17 cellular contexts compared by ENCODE assay signal in the genomic region with DNA sequence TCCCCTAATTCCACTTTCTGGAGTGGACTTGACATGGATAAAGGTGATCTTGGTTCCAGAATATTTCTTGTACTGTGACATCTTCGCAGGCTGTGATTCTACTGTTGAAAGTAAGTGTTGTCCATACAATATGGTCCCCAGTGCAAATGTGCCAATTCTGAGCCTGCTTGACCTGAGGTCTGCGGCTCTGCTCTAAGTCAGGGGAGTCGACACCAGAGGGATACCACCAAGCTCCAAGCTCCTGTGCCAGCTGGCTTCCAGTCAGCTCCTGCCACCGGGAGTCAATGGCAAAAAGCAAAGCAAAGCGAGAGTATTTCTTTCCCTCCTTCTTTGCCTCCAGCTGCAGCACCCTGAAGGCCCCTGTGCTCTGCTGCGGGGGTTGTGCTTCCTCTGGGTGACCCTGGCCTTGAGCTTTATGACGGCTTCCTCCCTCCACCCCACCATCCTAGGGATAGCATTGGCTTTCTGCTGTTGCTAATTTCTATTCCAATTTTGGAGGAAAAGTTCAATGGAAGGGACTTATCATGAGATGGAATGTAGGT. TPM values are rescaled to one million over a fixed set of nuclear protein-coding genes. Genes with fewer than 3 reads are reported as not detected.
DNase-seq lines count a peak whose midpoint lies in the region; ATAC-seq and TF ChIP-seq lines count a peak whose summit lies in the region.
"Had no signal": no experiment of that assay in that cellular context is flagged by ENCODE, and none has a peak within 500 bp of the region (broad histone marks: within the 10 kb centered on the region; RNA-seq: fewer than 3 reads in every experiment).

No MANE protein-coding gene starts in this region.

- H3K27me3 Mint-ChIP-seq in GM23338 (ENCODE audit: insufficient read depth, low read depth, poor library complexity) (no peaks in the 10 kb centered on the region), WTC11 (ENCODE audit: low read depth) (peaks cover 7% of the 10 kb centered on the region)

- no peak overlapping the region for H3K4ac ChIP-seq in mesenchymal stem cell (ENCODE audit: low read depth in 1 of 2, low read length in 2 of 2)

- no peak overlapping the region for H3K27ac Mint-ChIP-seq in GM23338
- peak overlapping the region; percentile 54; the same call in 1 of the 2 replicates for H3K27ac Mint-ChIP-seq in WTC11
- H3K27ac Mint-ChIP-seq: HFFc6 had no signal

- no peak overlapping the region for H3K14ac ChIP-seq in mesenchymal stem cell (ENCODE audit: low read length in 2 of 2)

- H3K18ac ChIP-seq in mesenchymal stem cell (ENCODE audit: low read depth in 1 of 2, low read length in 2 of 2): no peak overlapping the region

- H2BK15ac ChIP-seq in mesenchymal stem cell (ENCODE audit: low read depth, poor library complexity, severe bottlenecking): no peak overlapping the region

- no peak overlapping the region for H2AK5ac ChIP-seq in mesenchymal stem cell (ENCODE audit: low read length, severe bottlenecking)

- H3K9me3 ChIP-seq in mesenchymal stem cell (ENCODE audit: control insufficient read depth, low read length): no peaks in the 10 kb centered on the region

- no peak for TF ChIP-seq CTCF in C4-2B (conservative IDR thresholded peaks at IDR 0.05)
- no peak for TF ChIP-seq CTCF in GM23338 (conservative IDR thresholded peaks at IDR 0.05; ENCODE audit: low read depth in 2 of 2)
- TF ChIP-seq CTCF in WTC11 (IDR thresholded peaks at IDR 0.05): no peak

- no peak overlapping the region for H3K23ac ChIP-seq in mesenchymal stem cell (ENCODE audit: low read length in 2 of 2)

- H3K4me1 Mint-ChIP-seq in GM23338 (peaks cover 8% of the 10 kb centered on the region), WTC11 (peaks cover 9% of the 10 kb centered on the region)

- no peak overlapping the region for H2AFZ ChIP-seq in GM23338
- no peak overlapping the region for H2AFZ ChIP-seq in mesenchymal stem cell (ENCODE audit: low read depth, low read length)

- H3K36me3 ChIP-seq in GM23338 (ENCODE audit: insufficient read depth) (no peaks in the 10 kb centered on the region), mesenchymal stem cell (ENCODE audit: control insufficient read depth in 1 of 2, insufficient read depth in 2 of 2, low read depth in 1 of 2, low read length in 2 of 2) (peaks cover 22 to 61% of the 10 kb centered on the region in 2 experiments)

- peak overlapping the region; percentile 80 for H4K8ac ChIP-seq in mesenchymal stem cell (ENCODE audit: low read length)

- H3K36me3 Mint-ChIP-seq in GM23338 (ENCODE audit: low read depth) (peaks cover 14% of the 10 kb centered on the region; the same call in 2 of the 3 replicates), WTC11 (peaks cover 8% of the 10 kb centered on the region)

- H3K27ac ChIP-seq in C4-2B (peak overlapping the region; percentile 55), GM23338 (ENCODE audit: low read depth) (no peak overlapping the region), mesenchymal stem cell (ENCODE audit: low read length, poor library complexity, severe bottlenecking) (no peak overlapping the region)
- H3K27ac ChIP-seq: HL-60, SK-N-MC had no signal

- H3K27me3 ChIP-seq in GM23338 (ENCODE audit: insufficient read depth) (no peaks in the 10 kb centered on the region), mesenchymal stem cell (ENCODE audit: control insufficient read depth in 1 of 2, insufficient read depth in 1 of 2, low read length in 2 of 2) (no peaks in the 10 kb centered on the region)

- CTCF ChIA-PET in WTC11 (lab: Charles Lee): no interaction called here

- H3K4me2 ChIP-seq in GM23338: no peak overlapping the region
- no peak overlapping the region for H3K4me2 ChIP-seq in mesenchymal stem cell (ENCODE audit: low read length, poor library complexity, severe bottlenecking)

- DNase-seq in GM23338 (ENCODE audit: low spot score) (peak; percentile 4), WTC11 (ENCODE audit: low spot score) (no peak), mesenchymal stem cell (no peak), HuH-7 (ENCODE audit: low spot score) (no peak), NOMO-1 treated with DMSO at 0.1 percent for 48 hours (lab: John Stamatoyannopoulos, UW; ENCODE audit: unreplicated experiment) (no peak), GM03348 (ENCODE audit: low spot score) (no peak)
- no peak for DNase-seq in stimulated activated naive CD4-positive, alpha-beta T cell (lab: John Stamatoyannopoulos, UW)
- DNase-seq: DMS 273 treated with DMSO at 0.1 percent for 48 hours, HFFc6, MM.1S, NCI-H1105, NCI-H2029, NCI-H2171 treated with DMSO at 0.1 percent for 48 hours, NCI-H524 had no signal

- peaks cover 6% of the 10 kb centered on the region for H3K79me1 ChIP-seq in mesenchymal stem cell (replicated peaks; ENCODE audit: low read length, poor library complexity, severe bottlenecking)

- no peak overlapping the region for H3K4me3 Mint-ChIP-seq in GM23338
- no peak overlapping the region for H3K4me3 Mint-ChIP-seq in WTC11
- H3K4me3 Mint-ChIP-seq: HFFc6 had no signal

- H3K79me2 ChIP-seq in GM23338 (replicated peaks; ENCODE audit: insufficient read depth): no peaks in the 10 kb centered on the region

- 94% methylated on average over 6 of the region's 7 CpGs for WGBS in mesenchymal stem cell

- H3K4me1 ChIP-seq in GM23338 (ENCODE audit: insufficient read depth) (no peaks in the 10 kb centered on the region), mesenchymal stem cell (ENCODE audit: control insufficient read depth, insufficient read depth, low read depth, low read length) (no peaks in the 10 kb centered on the region)

- no peaks in the 10 kb centered on the region; the same call in 1 of the 2 replicates for H4K20me1 ChIP-seq in GM23338 (replicated peaks; ENCODE audit: insufficient read depth)

- no peak overlapping the region for H2BK120ac ChIP-seq in mesenchymal stem cell (ENCODE audit: low read depth, low read length)

- peaks cover 4% of the 10 kb centered on the region; the same call in 2 of the 3 replicates for H3K9me3 Mint-ChIP-seq in GM23338
- peaks cover 8% of the 10 kb centered on the region; the same call in 1 of the 2 replicates for H3K9me3 Mint-ChIP-seq in WTC11
- H3K9me3 Mint-ChIP-seq: HFFc6 had no signal

- no peak overlapping the region for H2BK5ac ChIP-seq in mesenchymal stem cell (ENCODE audit: low read depth, low read length, poor library complexity, severe bottlenecking)

- ATAC-seq in GM23338 (no peak), WTC11 (no peak)

- no peaks in the 10 kb centered on the region for H3F3A ChIP-seq in GM23338 (replicated peaks; ENCODE audit: low read depth)

- H2BK12ac ChIP-seq in mesenchymal stem cell (ENCODE audit: low read length in 2 of 2): no peak overlapping the region

- no peak overlapping the region for H4K91ac ChIP-seq in mesenchymal stem cell (ENCODE audit: low read length)

- POLR2A ChIA-PET in WTC11 (lab: Charles Lee): no interaction called here

- no peaks in the 10 kb centered on the region for H3K9me2 ChIP-seq in GM23338 (ENCODE audit: insufficient read depth)

- H3K4me3 ChIP-seq in GM23338 (no peak overlapping the region), mesenchymal stem cell (ENCODE audit: insufficient read depth in 1 of 2, low read depth in 1 of 2, low read length in 2 of 2) (no peak overlapping the region)
- H3K4me3 ChIP-seq: SK-N-MC had no signal

- H3K9ac ChIP-seq in mesenchymal stem cell (ENCODE audit: low read length): no peak overlapping the region

TF ChIP-seq in GM23338, 12 proteins besides CTCF, POLR2A, EP300 and RAD21 (continues in another document):
- no peak for TF ChIP-seq NANOG (IDR thresholded peaks at IDR 0.05; ENCODE audit: borderline replicate concordance)
- TF ChIP-seq ZNF331 (CRISPR knock-in tag; IDR thresholded peaks at IDR 0.05; ENCODE audit: low read depth): no peak
- TF ChIP-seq ZNF114 (CRISPR knock-in tag; IDR thresholded peaks at IDR 0.05): no peak

TF ChIP-seq in WTC11, 78 proteins besides CTCF, POLR2A, EP300 and RAD21:
- no peak for TF ChIP-seq NFYB (CRISPR knock-in tag; conservative IDR thresholded peaks at IDR 0.05; ENCODE audit: low read depth)
- TF ChIP-seq ELF4 (CRISPR knock-in tag; IDR thresholded peaks at IDR 0.05; ENCODE audit: low read depth): no peak
- TF ChIP-seq, protein P1, sequence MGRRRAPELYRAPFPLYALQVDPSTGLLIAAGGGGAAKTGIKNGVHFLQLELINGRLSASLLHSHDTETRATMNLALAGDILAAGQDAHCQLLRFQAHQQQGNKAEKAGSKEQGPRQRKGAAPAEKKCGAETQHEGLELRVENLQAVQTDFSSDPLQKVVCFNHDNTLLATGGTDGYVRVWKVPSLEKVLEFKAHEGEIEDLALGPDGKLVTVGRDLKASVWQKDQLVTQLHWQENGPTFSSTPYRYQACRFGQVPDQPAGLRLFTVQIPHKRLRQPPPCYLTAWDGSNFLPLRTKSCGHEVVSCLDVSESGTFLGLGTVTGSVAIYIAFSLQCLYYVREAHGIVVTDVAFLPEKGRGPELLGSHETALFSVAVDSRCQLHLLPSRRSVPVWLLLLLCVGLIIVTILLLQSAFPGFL (CRISPR knock-in tag; IDR thresholded peaks at IDR 0.05; ENCODE audit: borderline replicate concordance): no peak
- no peak for TF ChIP-seq SOX15 (CRISPR knock-in tag; IDR thresholded peaks at IDR 0.05)
- TF ChIP-seq, protein P2, sequence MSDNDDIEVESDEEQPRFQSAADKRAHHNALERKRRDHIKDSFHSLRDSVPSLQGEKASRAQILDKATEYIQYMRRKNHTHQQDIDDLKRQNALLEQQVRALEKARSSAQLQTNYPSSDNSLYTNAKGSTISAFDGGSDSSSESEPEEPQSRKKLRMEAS (CRISPR knock-in tag; IDR thresholded peaks at IDR 0.05): no peak
- TF ChIP-seq, protein P3, sequence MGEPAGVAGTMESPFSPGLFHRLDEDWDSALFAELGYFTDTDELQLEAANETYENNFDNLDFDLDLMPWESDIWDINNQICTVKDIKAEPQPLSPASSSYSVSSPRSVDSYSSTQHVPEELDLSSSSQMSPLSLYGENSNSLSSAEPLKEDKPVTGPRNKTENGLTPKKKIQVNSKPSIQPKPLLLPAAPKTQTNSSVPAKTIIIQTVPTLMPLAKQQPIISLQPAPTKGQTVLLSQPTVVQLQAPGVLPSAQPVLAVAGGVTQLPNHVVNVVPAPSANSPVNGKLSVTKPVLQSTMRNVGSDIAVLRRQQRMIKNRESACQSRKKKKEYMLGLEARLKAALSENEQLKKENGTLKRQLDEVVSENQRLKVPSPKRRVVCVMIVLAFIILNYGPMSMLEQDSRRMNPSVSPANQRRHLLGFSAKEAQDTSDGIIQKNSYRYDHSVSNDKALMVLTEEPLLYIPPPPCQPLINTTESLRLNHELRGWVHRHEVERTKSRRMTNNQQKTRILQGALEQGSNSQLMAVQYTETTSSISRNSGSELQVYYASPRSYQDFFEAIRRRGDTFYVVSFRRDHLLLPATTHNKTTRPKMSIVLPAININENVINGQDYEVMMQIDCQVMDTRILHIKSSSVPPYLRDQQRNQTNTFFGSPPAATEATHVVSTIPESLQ (CRISPR knock-in tag; IDR thresholded peaks at IDR 0.05): no peak

RNA-seq across cellular contexts. Expression of a gene that starts 50.4 kb away (rescaled TPM):
- 30.5 and 41.2 TPM in 2 replicates for total RNA-seq in GM23338 (2014; rRNA removed; shearing (Covaris generic))
- 10.9 and 11.1 TPM in 2 replicates for polyA plus RNA-seq in GM23338 (2016; fragmentation: Nextera tagmentation; extraction: Ambion mirVana)
- total RNA-seq in WTC11 (2021): 20.3 to 24.8 TPM (median 23.8 TPM) in 3 replicates
- 46.0 TPM for polyA plus RNA-seq in mesenchymal stem cell (2013, experiment 1 of 2)
- 48.9 TPM for polyA plus RNA-seq in mesenchymal stem cell (2013, experiment 2 of 2)
